ENCODE assay signal across 8 cellular contexts in genomic region chr6:692858-693736, GRCh38. TPM values are rescaled to one million over a fixed set of nuclear protein-coding genes. Genes with fewer than 3 reads are reported as not detected.
DNase-seq lines count a peak whose midpoint lies in the region; ATAC-seq and FAIRE-seq lines count a peak whose summit lies in the region.

EXOC2 (minus strand) TSS chr6:693139; CDS start chr6:637818, 55,321 bp downstream.

- H3K9ac ChIP-seq in HUES6 (ENCODE audit: low read length): peak within 1 kb of the TSS; percentile 80

- DNase-seq in DMS53 (lab: John Stamatoyannopoulos, UW): peak; percentile 94
- peak; percentile 64 for DNase-seq in RCC 7860 (ENCODE audit: low spot score)
- peak; percentile 76 for DNase-seq in activated T-helper 1 cell treated with Interleukin-2 at 50 U/mL for 16 hours (ENCODE audit: low read depth)
- DNase-seq in fibroblast of gingiva (ENCODE audit: low read depth): peak; percentile 83
- peak; percentile 82 for DNase-seq in naive B cell
- DNase-seq in stimulated activated effector memory CD8-positive, alpha-beta T cell treated with anti-CD3 and anti-CD28 coated beads, Interleukin-12 subunit alpha, Interleukin-12 subunit beta, amount 100 ng/mL, for 72 hours (ENCODE audit: low spot score in 2 of 2): peak; percentile 78 to 92

- no peak for FAIRE-seq in RCC 7860 (lab: Jason Lieb, UNC)

- no peaks in the 10 kb centered on the region for H3K9me3 ChIP-seq in HUES6 (ENCODE audit: control insufficient read depth, insufficient read depth, low read depth, low read length)

- H3K4me3 ChIP-seq in HUES6 (ENCODE audit: low read depth, low read length): peak within 1 kb of the TSS; percentile 85

- H3K27me3 ChIP-seq in HUES6 (ENCODE audit: control insufficient read depth, insufficient read depth, low read length): no peaks in the 10 kb centered on the region

- peaks cover 0 to 1% (median 0%) of the 10 kb centered on the region in 7 donors for H3K9me3 Mint-ChIP-seq in naive B cell
- no peaks in the 10 kb centered on the region for H3K9me3 Mint-ChIP-seq in stimulated activated effector memory CD8-positive, alpha-beta T cell treated with anti-CD3 and anti-CD28 coated beads, Interleukin-12 subunit alpha, Interleukin-12 subunit beta, amount 100 ng/mL, for 72 hours

- H3K27ac Mint-ChIP-seq in naive B cell: peak within 1 kb of the TSS; percentile 77 to 97 (median 92)
- peak within 1 kb of the TSS; percentile 87 for H3K27ac Mint-ChIP-seq in stimulated activated effector memory CD8-positive, alpha-beta T cell treated with anti-CD3 and anti-CD28 coated beads, Interleukin-12 subunit alpha, Interleukin-12 subunit beta, amount 100 ng/mL, for 72 hours

- ATAC-seq in GM21423 (IDR thresholded peaks at IDR 0.05; ENCODE audit: unreplicated experiment): peak; percentile 91
- ATAC-seq in naive B cell (ENCODE audit: low read depth in 2 of 2): peak; percentile 80 to 84
- ATAC-seq in stimulated activated effector memory CD8-positive, alpha-beta T cell treated with anti-CD3 and anti-CD28 coated beads, Interleukin-12 subunit alpha, Interleukin-12 subunit beta, amount 100 ng/mL, for 72 hours: peak; percentile 93

- H3K27ac ChIP-seq in HUES6 (ENCODE audit: low read depth, low read length): no peak within 1 kb of the TSS; the same call in 1 of the 2 replicates

- peaks cover 19 to 32% (median 26%) of the 10 kb centered on the region in 3 donors for H3K4me1 Mint-ChIP-seq in naive B cell
- H3K4me1 Mint-ChIP-seq in stimulated activated effector memory CD8-positive, alpha-beta T cell treated with anti-CD3 and anti-CD28 coated beads, Interleukin-12 subunit alpha, Interleukin-12 subunit beta, amount 100 ng/mL, for 72 hours: peaks cover 28% of the 10 kb centered on the region

- peaks cover 9% of the 10 kb centered on the region for H3K4me1 ChIP-seq in HUES6 (ENCODE audit: control insufficient read depth, insufficient read depth, low read length)

- 0 out of 2 replicates have a peak, but pooled peaks cover 6% of the 10 kb centered on the region for H3K36me3 ChIP-seq in HUES6 (ENCODE audit: control insufficient read depth, insufficient read depth, low read length)

- H3K4me3 Mint-ChIP-seq in naive B cell: peak within 1 kb of the TSS; percentile 91 to 98 (median 94)
- peak within 1 kb of the TSS; percentile 92 for H3K4me3 Mint-ChIP-seq in stimulated activated effector memory CD8-positive, alpha-beta T cell treated with anti-CD3 and anti-CD28 coated beads, Interleukin-12 subunit alpha, Interleukin-12 subunit beta, amount 100 ng/mL, for 72 hours

- H3K27me3 Mint-ChIP-seq in naive B cell: no peaks in the 10 kb centered on the region

- no peaks in the 10 kb centered on the region for H3K36me3 Mint-ChIP-seq in naive B cell
- peaks cover 11% of the 10 kb centered on the region for H3K36me3 Mint-ChIP-seq in stimulated activated effector memory CD8-positive, alpha-beta T cell treated with anti-CD3 and anti-CD28 coated beads, Interleukin-12 subunit alpha, Interleukin-12 subunit beta, amount 100 ng/mL, for 72 hours

RNA-seq across cellular contexts. Expression of gene EXOC2, which starts in this region (rescaled TPM):
- polyA plus RNA-seq in naive B cell (ENCODE audit: low read depth in 6 of 6): 10 to 100 TPM; 18.0 to 34.8 (median 28.6) TPM
